Comparison of ENCODE assay signal across 1 cellular context in genomic region chr2:105410554-105410953, GRCh38.
TF ChIP-seq lines count a peak whose summit lies in the region.

No MANE protein-coding gene starts in this region.

TF ChIP-seq in IMR-90, 13 proteins besides CTCF, POLR2A, EP300 and RAD21 (continued from another document):
- TF ChIP-seq CEBPB (IDR thresholded peaks at IDR 0.05; ENCODE audit: low read depth, low read length) (no peak), RFX5 (IDR thresholded peaks at IDR 0.05; ENCODE audit: low read depth, low read length) (no peak), MXI1 (IDR thresholded peaks at IDR 0.05; ENCODE audit: borderline replicate concordance, low read depth, low read length) (no peak), ELK1 (IDR thresholded peaks at IDR 0.05; ENCODE audit: borderline replicate concordance, low read depth, low read length) (no peak), SMC3 (IDR thresholded peaks at IDR 0.05; ENCODE audit: low read depth, low read length) (no peak), USF2 (IDR thresholded peaks at IDR 0.05; ENCODE audit: low read depth, low read length) (no peak), MAFK (IDR thresholded peaks at IDR 0.05; ENCODE audit: low read depth, low read length) (no peak), RCOR1 (IDR thresholded peaks at IDR 0.05; ENCODE audit: insufficient replicate concordance, low read length) (no peak), CHD1 (IDR thresholded peaks at IDR 0.05; ENCODE audit: low read depth, low read length) (no peak), FOS (IDR thresholded peaks at IDR 0.05; ENCODE audit: low read depth, low read length) (no peak), MAZ (IDR thresholded peaks at IDR 0.05; ENCODE audit: borderline replicate concordance, low read depth, low read length) (no peak), BHLHE40 (IDR thresholded peaks at IDR 0.05; ENCODE audit: low read depth, low read length) (no peak)
TF ChIP-seq in IMR-90: peak in this region for 0.
